In genomic region chr10:36494386-36494785, GRCh38 we compare ENCODE assay signal across 14 cellular contexts.
DNase-seq lines count a peak whose midpoint lies in the region; ATAC-seq and TF ChIP-seq lines count a peak whose summit lies in the region.
"Had no signal": no experiment of that assay in that cellular context is flagged by ENCODE, and none has a peak within 500 bp of the region (broad histone marks: within the 10 kb centered on the region; RNA-seq: fewer than 3 reads in every experiment).

No MANE protein-coding gene starts in this region.

- H3K4me1 Mint-ChIP-seq in chondrocyte (ENCODE audit: low read depth): peaks cover 90% of the 10 kb centered on the region

- H3K36me3 ChIP-seq in Karpas-422 (ENCODE audit: insufficient read depth, low read length): no peaks in the 10 kb centered on the region
- H3K36me3 ChIP-seq: thyroid gland had no signal

- no peak overlapping the region for H2AFZ ChIP-seq in Karpas-422 (ENCODE audit: low read length)

- H3K4me3 ChIP-seq in Karpas-422 (ENCODE audit: low read length): no peak overlapping the region
- H3K4me3 ChIP-seq: thyroid gland had no signal

- H3K27me3 ChIP-seq in Karpas-422 (ENCODE audit: low read length): no peaks in the 10 kb centered on the region
- H3K27me3 ChIP-seq: thyroid gland had no signal

- H4K20me1 ChIP-seq in Karpas-422 (ENCODE audit: insufficient read depth, low read depth, low read length): no peaks in the 10 kb centered on the region

- no peaks in the 10 kb centered on the region for H3K9me3 Mint-ChIP-seq in chondrocyte (ENCODE audit: low read depth)

- no peak overlapping the region for H3K9ac ChIP-seq in Karpas-422 (ENCODE audit: low read length)

- H3K4me3 Mint-ChIP-seq in chondrocyte (ENCODE audit: unreplicated experiment): no peak overlapping the region

- H3K4me1 ChIP-seq in Karpas-422 (ENCODE audit: low read length): no peaks in the 10 kb centered on the region

- peak; percentile 49 for DNase-seq in AG08396 (ENCODE audit: low spot score)
- DNase-seq in Karpas-422: peak; percentile 36
- DNase-seq in chondrocyte (ENCODE audit: low spot score): no peak
- peak; percentile 20 for DNase-seq in kidney glomerular epithelial cell (lab: John Stamatoyannopoulos, UW)
- DNase-seq in GM20000 (ENCODE audit: low spot score): no peak
- DNase-seq: activated CD4-positive, alpha-beta T cell treated with anti-CD3 and anti-CD28 coated beads for 1 hour; activated effector memory CD4-positive, alpha-beta T cell treated with Interleukin-2 at 50 U/mL for 16 hours; AML-193; head of caudate nucleus; NCI-H510A; thyroid gland had no signal

- H3K36me3 Mint-ChIP-seq in chondrocyte (ENCODE audit: low read depth): no peaks in the 10 kb centered on the region

- TF ChIP-seq CTCF in chondrocyte (IDR thresholded peaks at IDR 0.05): no peak
- no peak for TF ChIP-seq CTCF in GM20000 (IDR thresholded peaks at IDR 0.05; ENCODE audit: extremely low read depth, missing control alignments)

- no peak overlapping the region for H3K27ac ChIP-seq in Karpas-422 (ENCODE audit: low read length)
- H3K27ac ChIP-seq: thyroid gland had no signal

- H3K27ac Mint-ChIP-seq in chondrocyte (ENCODE audit: unreplicated experiment): peak overlapping the region; percentile 77

- ATAC-seq in HG03280 (IDR thresholded peaks at IDR 0.05; ENCODE audit: unreplicated experiment) (no peak), GM21825 (IDR thresholded peaks at IDR 0.05; ENCODE audit: unreplicated experiment) (no peak), HG03460 (IDR thresholded peaks at IDR 0.05; ENCODE audit: unreplicated experiment) (no peak)

- no peaks in the 10 kb centered on the region for H3K79me2 ChIP-seq in Karpas-422 (ENCODE audit: low read length)

- no peaks in the 10 kb centered on the region for H3K27me3 Mint-ChIP-seq in chondrocyte (ENCODE audit: low read depth)

- no peak overlapping the region for H3K4me2 ChIP-seq in Karpas-422 (ENCODE audit: low read depth, low read length, poor library complexity, severe bottlenecking)

- H3K9me2 ChIP-seq in Karpas-422 (replicated peaks; ENCODE audit: insufficient read depth, low read length): no peaks in the 10 kb centered on the region

- no peaks in the 10 kb centered on the region for H3K9me3 ChIP-seq in Karpas-422 (ENCODE audit: low read length)
- H3K9me3 ChIP-seq: thyroid gland had no signal

Comparison
In these comparisons a context has a peak if more than half of its experiments do, and no peak if none do; other contexts are left out.
1. DNase-seq: peak in AG08396 (single experiment), Karpas-422 (single experiment) and kidney glomerular epithelial cell (single experiment); none in chondrocyte (single experiment) and GM20000 (single experiment).